10 cellular contexts compared by ENCODE assay signal in the genomic region with DNA sequence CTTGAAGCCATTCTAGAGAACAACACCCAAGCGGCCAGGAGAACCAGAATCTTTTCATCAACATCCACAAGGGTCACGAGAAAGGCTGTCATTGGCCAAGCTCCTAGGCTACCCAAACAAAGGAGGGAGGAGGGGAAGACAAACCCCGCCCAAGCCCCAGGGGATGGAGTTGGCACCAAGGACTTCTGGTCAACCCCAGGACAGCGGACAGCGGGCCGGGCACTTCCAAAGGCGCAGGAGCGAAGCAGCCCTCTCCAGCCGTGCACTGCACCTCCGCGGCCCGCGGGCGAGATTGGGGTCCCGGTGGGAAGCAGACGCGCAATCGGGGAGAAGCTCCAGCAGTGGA. TPM values are rescaled to one million over a fixed set of nuclear protein-coding genes. Genes with fewer than 3 reads are reported as not detected.
A peak's percentile ranks its signal among the peaks of the same experiment; 100 is the strongest.
DNase-seq lines count a peak whose midpoint lies in the region; FAIRE-seq and TF ChIP-seq lines count a peak whose summit lies in the region.
"Had no signal": no experiment of that assay in that cellular context is flagged by ENCODE, and none has a peak within 500 bp of the region (broad histone marks: within the 10 kb centered on the region; RNA-seq: fewer than 3 reads in every experiment).

A gene (plus strand): TSS at position 192 of the 346 bp plus-strand sequence. CDS start 395 bp downstream, outside the sequence.

- no peak for TF ChIP-seq POLR2A in spleen (IDR thresholded peaks at IDR 0.05)

- no peaks in the 10 kb centered on the region for H3K9me2 ChIP-seq in GM23248 (ENCODE audit: insufficient read depth)

- in situ Hi-C loops in GM23248 (cut with MboI), result no loop called here

- FAIRE-seq in astrocyte (lab: Jason Lieb, UNC) (no peak), keratinocyte (lab: Jason Lieb, UNC) (no peak), D721Med (lab: Jason Lieb, UNC) (no peak)

- no peaks in the 10 kb centered on the region for H3K79me2 ChIP-seq in GM23248 (ENCODE audit: insufficient read depth)
- no peaks in the 10 kb centered on the region for H3K79me2 ChIP-seq in astrocyte (ENCODE audit: insufficient read depth, low read length)
- H3K79me2 ChIP-seq in keratinocyte (ENCODE audit: control insufficient read depth, insufficient read depth, low read length), result no peaks in the 10 kb centered on the region

- H3K27ac ChIP-seq in GM23248 (no peak within 1 kb of the TSS), astrocyte (ENCODE audit: low read depth, low read length) (no peak within 1 kb of the TSS), keratinocyte (ENCODE audit: control insufficient read depth, insufficient read depth, low read length) (no peak within 1 kb of the TSS), spleen (peak within 1 kb of the TSS in 1 of 8 donors; percentile 25)

- 10 to 11% methylated on average over 18 of the region's 18 CpGs for WGBS in GM23248 (ENCODE audit: low coverage in 1 of 2, low lambda C conversion rate in 2 of 2, missing lambda C conversion rate in 2 of 2), 2 experiments
- whole genome bisulfite sequencing in spleen, 5 donors, result 21 to 28% (median 23%) methylated on average over 13 to 18 of the region's 18 CpGs

- H3K9ac ChIP-seq in GM23248 (no peak within 1 kb of the TSS), astrocyte (ENCODE audit: low read length) (no peak within 1 kb of the TSS), keratinocyte (ENCODE audit: control insufficient read depth, extremely low read depth, insufficient read depth, low read length) (no peak within 1 kb of the TSS)

- H3K4me3 Mint-ChIP-seq in astrocyte (ENCODE audit: unreplicated experiment), result peak within 1 kb of the TSS; percentile 12

- H3K27me3 ChIP-seq in GM23248 (replicated peaks; ENCODE audit: insufficient read depth) (peaks cover 79% of the 10 kb centered on the region), astrocyte (ENCODE audit: insufficient read depth, low read length) (peaks cover 76% of the 10 kb centered on the region), keratinocyte (ENCODE audit: control insufficient read depth, extremely low read depth, insufficient read depth, low read length) (peaks cover 72% of the 10 kb centered on the region), spleen (replicated peaks in 1 of 7) (peaks cover 8 to 65% (median 48%) of the 10 kb centered on the region in 7 donors)

- H3K9me3 Mint-ChIP-seq in astrocyte (ENCODE audit: unreplicated experiment), result peaks cover 4% of the 10 kb centered on the region

- H3K9me3 ChIP-seq in GM23248 (ENCODE audit: low read depth) (no peaks in the 10 kb centered on the region), astrocyte (ENCODE audit: insufficient read depth, low read depth, low read length) (no peaks in the 10 kb centered on the region), keratinocyte (ENCODE audit: control insufficient read depth, low read depth, low read length) (no peaks in the 10 kb centered on the region), spleen (no peaks in the 10 kb centered on the region)

- no peaks in the 10 kb centered on the region for H3K36me3 Mint-ChIP-seq in astrocyte (ENCODE audit: low read depth, unreplicated experiment)

- H2AFZ ChIP-seq in GM23248 (peak within 1 kb of the TSS; percentile 54), astrocyte (ENCODE audit: low read depth, low read length) (peak within 1 kb of the TSS; percentile 10), keratinocyte (ENCODE audit: control insufficient read depth, low read length) (no peak within 1 kb of the TSS)

- no peak within 1 kb of the TSS for H3K27ac Mint-ChIP-seq in astrocyte (ENCODE audit: unreplicated experiment)

- peaks cover 4% of the 10 kb centered on the region for H3K4me1 Mint-ChIP-seq in astrocyte (ENCODE audit: low read depth, unreplicated experiment)

- no peaks in the 10 kb centered on the region for H3K9me1 ChIP-seq in keratinocyte (ENCODE audit: control insufficient read depth, extremely low read depth, insufficient read depth, low read length)

- no peak for DNase-seq in GM23248
- DNase-seq in astrocyte (ENCODE audit: low read depth), result no peak
- DNase-seq in keratinocyte (ENCODE audit: low read depth, low spot score), result no peak
- no peak for DNase-seq in spleen
- DNase-seq in hepatic stellate cell (ENCODE audit: low spot score), result no peak
- DNase-seq in GM03348 (ENCODE audit: low spot score), result no peak
- DNase-seq in D721Med (ENCODE audit: insufficient read length, low spot score), result no peak
- DNase-seq in KG1 (lab: John Stamatoyannopoulos, UW), result no peak
- DNase-seq: NCI-H2171 treated with DMSO at 0.1 percent for 48 hours had no signal

- H3K36me3 ChIP-seq in GM23248 (ENCODE audit: low read depth), result no peaks in the 10 kb centered on the region
- no peaks in the 10 kb centered on the region for H3K36me3 ChIP-seq in astrocyte (ENCODE audit: insufficient read depth, low read length)
- H3K36me3 ChIP-seq in keratinocyte (ENCODE audit: control insufficient read depth in 2 of 2, extremely low read depth in 1 of 2, insufficient read depth in 2 of 2, low read length in 2 of 2), result no peaks in the 10 kb centered on the region
- no peaks in the 10 kb centered on the region for H3K36me3 ChIP-seq in spleen

- H3K4me3 ChIP-seq in GM23248, result 0 out of 2 replicates have a peak within 1 kb of the TSS, but pooled peaks have one; percentile 11
- peak within 1 kb of the TSS; percentile 10 for H3K4me3 ChIP-seq in astrocyte (ENCODE audit: insufficient read depth, low read depth, low read length)
- peak within 1 kb of the TSS in 1 of 3 experiments; percentile 11 for H3K4me3 ChIP-seq in keratinocyte (ENCODE audit: control insufficient read depth in 2 of 3, extremely low read depth in 1 of 3, insufficient read depth in 2 of 3, low read depth in 1 of 3, low read length in 3 of 3)
- H3K4me3 ChIP-seq in spleen, result peak within 1 kb of the TSS; percentile 16 to 64 (median 35)

- TF ChIP-seq CTCF in astrocyte (IDR thresholded peaks at IDR 0.05; ENCODE audit: insufficient read depth, low read depth, low read length), result no peak
- TF ChIP-seq CTCF in keratinocyte (optimal IDR thresholded peaks at IDR 0.05 in 1 of 3, IDR thresholded peaks at IDR 0.05 in 1 of 3, conservative IDR thresholded peaks at IDR 0.05 in 1 of 3; ENCODE audit: extremely low read depth in 1 of 3, insufficient read depth in 2 of 3, low read length in 3 of 3), result no peak
- no peak for TF ChIP-seq CTCF in spleen (IDR thresholded peaks at IDR 0.05 in 8 of 11, conservative IDR thresholded peaks at IDR 0.05 in 3 of 11)
- TF ChIP-seq CTCF in D721Med (IDR thresholded peaks at IDR 0.05; ENCODE audit: insufficient read depth, missing control alignments), result no peak

- dilution Hi-C loops in keratinocyte (cut with MboI; ENCODE audit: extremely low pct_ligation_motif_present, low sequenced_read_pairs), result no loop called here

- intact Hi-C loops in spleen (cut with DNase I; ENCODE audit: low total_unique reads), result no loop called here

- H4K20me1 ChIP-seq in GM23248 (ENCODE audit: insufficient read depth) (no peaks in the 10 kb centered on the region), astrocyte (ENCODE audit: insufficient read depth, low read length) (no peaks in the 10 kb centered on the region), keratinocyte (ENCODE audit: control insufficient read depth, extremely low read depth, insufficient read depth, low read length) (no peaks in the 10 kb centered on the region)

- H3F3A ChIP-seq in GM23248 (ENCODE audit: insufficient read depth), result no peaks in the 10 kb centered on the region; the same call in 1 of the 2 replicates

- no peak within 1 kb of the TSS for H3K4me2 ChIP-seq in GM23248 (ENCODE audit: unreplicated experiment)
- H3K4me2 ChIP-seq in astrocyte (ENCODE audit: low read length), result peak within 1 kb of the TSS; percentile 55
- H3K4me2 ChIP-seq in keratinocyte (ENCODE audit: control insufficient read depth, extremely low read depth, insufficient read depth, low read depth, low read length), result peak within 1 kb of the TSS; percentile 17

- no peaks in the 10 kb centered on the region for H3K4me1 ChIP-seq in GM23248 (ENCODE audit: insufficient read depth)
- no peaks in the 10 kb centered on the region for H3K4me1 ChIP-seq in astrocyte (ENCODE audit: insufficient read depth, low read length)
- no peaks in the 10 kb centered on the region for H3K4me1 ChIP-seq in keratinocyte (ENCODE audit: control insufficient read depth, extremely low read depth, insufficient read depth, low read length)
- H3K4me1 ChIP-seq in spleen, result peaks cover 4 to 32% (median 21%) of the 10 kb centered on the region in 6 donors

- peaks cover 59% of the 10 kb centered on the region for H3K27me3 Mint-ChIP-seq in astrocyte (ENCODE audit: low read depth, unreplicated experiment)

RNA-seq across cellular contexts. Expression of the gene that starts here (rescaled TPM):
- not detected in 2 replicates for total RNA-seq in GM23248 (2014; rRNA removed; shearing (Covaris generic))
- polyA plus RNA-seq in GM23248 (2016; fragmentation: Nextera tagmentation; extraction: Ambion mirVana) (0.08 TPM in 1 of 2 replicates, not detected in the other), keratinocyte (not detected in 3 replicates), spleen (1 to 10 TPM; 1.1 to 1.8 (median 1.1) TPM)
- total RNA-seq in astrocyte (0.22 and 0.30 TPM in 2 replicates), spleen (1 to 10 TPM in 5 of 7 donors, under 1 TPM in 2; 0.93 to 1.9 (median 1.3) TPM)
- not detected for polyA plus RNA-seq in keratinocyte (2011; ENCODE audit: low read depth)
- not detected in 2 replicates for polyA plus RNA-seq in keratinocyte (2011; cell fraction: cytosol; rRNA removed)
- polyA plus RNA-seq in keratinocyte (2011; cell fraction: nucleus; rRNA removed), result not detected in 2 replicates
- not detected in 2 replicates for polyA plus RNA-seq in keratinocyte (2012; ENCODE audit: low replicate concordance)
- not detected in 3 replicates for polyA minus RNA-seq in keratinocyte
- not detected for polyA minus RNA-seq in keratinocyte (2011; cell fraction: cytosol; rRNA and poly(A)+ RNA removed)
- polyA minus RNA-seq in keratinocyte (2011; cell fraction: nucleus; rRNA and poly(A)+ RNA removed), result not detected in 2 replicates
- total RNA-seq: glomerular endothelial cell had no signal
